9 cellular contexts compared by ENCODE assay signal in the genomic region with DNA sequence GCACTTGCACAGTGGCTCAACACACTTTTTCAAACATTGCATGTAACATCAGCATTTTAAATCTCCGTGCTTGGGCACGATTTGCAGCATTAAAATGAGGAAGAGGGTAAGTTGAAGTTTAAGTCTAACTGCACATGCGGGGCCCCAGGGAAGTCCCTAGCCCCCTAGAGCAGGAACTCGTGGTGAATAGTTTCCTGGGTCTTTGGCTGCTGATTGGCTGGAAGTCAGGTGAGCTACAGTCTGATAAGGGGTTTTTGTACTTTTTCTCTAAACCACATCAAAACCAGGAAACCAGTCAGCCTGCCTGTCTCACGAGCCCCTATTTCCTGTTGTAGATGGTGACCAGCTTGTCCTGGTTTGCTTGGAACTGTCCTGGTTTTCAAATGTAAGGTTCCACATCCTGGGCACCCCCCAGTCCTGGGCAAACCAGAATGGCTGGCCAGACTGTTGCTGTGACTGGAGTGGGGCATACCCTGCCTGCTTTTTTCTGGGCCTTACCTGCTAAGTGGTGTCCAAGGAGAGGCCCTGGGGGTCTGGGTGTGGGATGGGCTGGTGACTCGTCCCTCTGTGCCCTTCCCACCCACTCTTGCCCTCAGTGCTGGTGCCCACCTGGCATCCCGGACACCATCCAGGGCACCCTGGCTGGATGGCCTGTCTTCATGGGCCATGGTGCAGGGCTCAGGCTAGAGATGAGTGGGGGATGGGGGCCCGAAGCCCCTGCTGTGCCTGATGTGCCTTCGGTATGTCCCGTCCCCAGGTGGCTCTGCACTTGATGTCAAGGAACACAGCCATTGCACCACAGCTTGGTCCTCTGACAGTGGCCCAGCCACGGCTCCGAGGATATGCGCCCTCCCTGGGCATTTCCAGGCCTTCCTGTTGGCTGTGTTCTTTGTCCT. TPM values are rescaled to one million over a fixed set of nuclear protein-coding genes. Genes with fewer than 3 reads are reported as not detected.
DNase-seq lines count a peak whose midpoint lies in the region; ATAC-seq and TF ChIP-seq lines count a peak whose summit lies in the region.
"Had no signal": no experiment of that assay in that cellular context is flagged by ENCODE, and none has a peak within 500 bp of the region (broad histone marks: within the 10 kb centered on the region; RNA-seq: fewer than 3 reads in every experiment).

No MANE protein-coding gene starts in this region.

- peaks cover 3 to 5% of the 10 kb centered on the region in 2 donors for H3K36me3 Mint-ChIP-seq in stimulated activated naive B cell treated with anti-CD40 and anti-IgM and Interleukin-4, amounts not matched to agents 10 μg/mL and 1 μg/mL and 100 μg/mL, for 72 hours

- DNase-seq in GM10266 (ENCODE audit: extremely low spot score) (peak; percentile 83), H7 (peak; percentile 38), NOMO-1 (lab: John Stamatoyannopoulos, UW; ENCODE audit: unreplicated experiment in 2 of 2) (peak; percentile 30 to 49), activated T-cell treated with anti-CD3 and anti-CD28 coated beads for 4 hours (peak; percentile 69), lower leg skin (ENCODE audit: low spot score in 2 of 2) (peak; percentile 30 to 82), HEK293T (ENCODE audit: extremely low spot score) (no peak), NCI-H774 (lab: John Stamatoyannopoulos, UW) (no peak)
- peak; percentile 92 for DNase-seq in stimulated activated naive B cell treated with anti-CD40 and anti-IgM and Interleukin-4, amounts not matched to agents 10 μg/mL and 1 μg/mL and 100 μg/mL, for 72 hours

- H3K9me3 Mint-ChIP-seq in stimulated activated naive B cell treated with anti-CD40 and anti-IgM and Interleukin-4, amounts not matched to agents 10 μg/mL and 1 μg/mL and 100 μg/mL, for 72 hours, result peaks cover 0 to 5% of the 10 kb centered on the region in 2 donors

- no peaks in the 10 kb centered on the region for H3K27me3 Mint-ChIP-seq in stimulated activated naive B cell treated with anti-CD40 and anti-IgM and Interleukin-4, amounts not matched to agents 10 μg/mL and 1 μg/mL and 100 μg/mL, for 72 hours

- CTCF ChIA-PET in HEK293T (lab: Yijun Ruan, JAX), result no interaction called here

- no peaks in the 10 kb centered on the region for H3K27me3 ChIP-seq in H7 (ENCODE audit: control insufficient read depth, insufficient read depth, low read length)

- no peak for TF ChIP-seq POLR2A in lower leg skin (IDR thresholded peaks at IDR 0.05)

- H3K4me3 ChIP-seq in H7 (ENCODE audit: insufficient read depth, low read depth, low read length) (no peak overlapping the region), lower leg skin (ENCODE audit: low read depth, poor library complexity, severe bottlenecking) (no peak overlapping the region)

- peak; percentile 96 to 98 for ATAC-seq in stimulated activated naive B cell treated with anti-CD40 and anti-IgM and Interleukin-4, amounts not matched to agents 10 μg/mL and 1 μg/mL and 100 μg/mL, for 72 hours (replicated peaks)

- intact Hi-C loops in lower leg skin (cut with DNase I; ENCODE audit: low total_unique reads), result no loop called here

- TF ChIP-seq CTCF in GM10266 (IDR thresholded peaks at IDR 0.05; ENCODE audit: control insufficient read depth, insufficient read depth, low read depth, missing control alignments), result no peak
- no peak for TF ChIP-seq CTCF in lower leg skin (IDR thresholded peaks at IDR 0.05)

- POLR2A ChIA-PET in HEK293T (lab: Yijun Ruan, JAX), result no interaction called here

- no peaks in the 10 kb centered on the region for H3K36me3 ChIP-seq in H7 (replicated peaks; ENCODE audit: control insufficient read depth, insufficient read depth, low read length)

- no peak overlapping the region for H3K4me3 Mint-ChIP-seq in stimulated activated naive B cell treated with anti-CD40 and anti-IgM and Interleukin-4, amounts not matched to agents 10 μg/mL and 1 μg/mL and 100 μg/mL, for 72 hours

- WGBS in lower leg skin, 2 donors, result 70% methylated on average over 10 to 13 of the region's 13 CpGs

- H3K4me1 Mint-ChIP-seq in stimulated activated naive B cell treated with anti-CD40 and anti-IgM and Interleukin-4, amounts not matched to agents 10 μg/mL and 1 μg/mL and 100 μg/mL, for 72 hours, result peaks cover 35 to 37% of the 10 kb centered on the region in 2 donors

- H3K27ac Mint-ChIP-seq in stimulated activated naive B cell treated with anti-CD40 and anti-IgM and Interleukin-4, amounts not matched to agents 10 μg/mL and 1 μg/mL and 100 μg/mL, for 72 hours, result no peak overlapping the region

TF ChIP-seq in HEK293T, 16 proteins besides CTCF, POLR2A, EP300 and RAD21:
- TF ChIP-seq LEF1 (IDR thresholded peaks at IDR 0.05; ENCODE audit: borderline replicate concordance) (no peak), ARNT (IDR thresholded peaks at IDR 0.05) (no peak), BHLHE40 (IDR thresholded peaks at IDR 0.05; ENCODE audit: borderline replicate concordance) (no peak), FOXK2 (IDR thresholded peaks at IDR 0.05) (no peak)
- TF ChIP-seq, protein P1, sequence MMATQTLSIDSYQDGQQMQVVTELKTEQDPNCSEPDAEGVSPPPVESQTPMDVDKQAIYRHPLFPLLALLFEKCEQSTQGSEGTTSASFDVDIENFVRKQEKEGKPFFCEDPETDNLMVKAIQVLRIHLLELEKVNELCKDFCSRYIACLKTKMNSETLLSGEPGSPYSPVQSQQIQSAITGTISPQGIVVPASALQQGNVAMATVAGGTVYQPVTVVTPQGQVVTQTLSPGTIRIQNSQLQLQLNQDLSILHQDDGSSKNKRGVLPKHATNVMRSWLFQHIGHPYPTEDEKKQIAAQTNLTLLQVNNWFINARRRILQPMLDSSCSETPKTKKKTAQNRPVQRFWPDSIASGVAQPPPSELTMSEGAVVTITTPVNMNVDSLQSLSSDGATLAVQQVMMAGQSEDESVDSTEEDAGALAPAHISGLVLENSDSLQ (IDR thresholded peaks at IDR 0.05), result no peak

RNA-seq across cellular contexts. Expression of a gene that starts 31.8 kb away (rescaled TPM):
- total RNA-seq in H7 (2014; rRNA removed; shearing (Covaris generic)), result not detected in 2 replicates
- not detected for total RNA-seq in lower leg skin
- total RNA-seq: glomerular endothelial cell had no signal

RNA-seq across cellular contexts. Expression of a gene that starts 35.1 kb away (rescaled TPM):
- not detected in 2 replicates for total RNA-seq in H7 (2014; rRNA removed; shearing (Covaris generic))
- total RNA-seq in lower leg skin, result not detected
- total RNA-seq: glomerular endothelial cell had no signal

RNA-seq across cellular contexts. Expression of a gene that starts 59.0 kb away (rescaled TPM):
- not detected in 2 replicates for total RNA-seq in H7 (2014; rRNA removed; shearing (Covaris generic))
- not detected for total RNA-seq in lower leg skin
- total RNA-seq: glomerular endothelial cell had no signal

Comparison
In these comparisons a context has a peak if more than half of its experiments do, and no peak if none do; other contexts are left out.
1. DNase-seq: peak in GM10266 (single experiment), H7 (single experiment), NOMO-1 (2 of 2), activated T-cell treated with anti-CD3 and anti-CD28 coated beads for 4 hours (single experiment), lower leg skin (2 of 2) and stimulated activated naive B cell treated with anti-CD40 and anti-IgM and Interleukin-4, amounts not matched to agents 10 μg/mL and 1 μg/mL and 100 μg/mL, for 72 hours (single experiment); none in HEK293T (single experiment) and NCI-H774 (single experiment).